Comparison of ENCODE assay signal across 2 cellular contexts in genomic region chr2:112084689-112085381, GRCh38.
TF ChIP-seq lines count a peak whose summit lies in the region.

No MANE protein-coding gene starts in this region.

TF ChIP-seq in A549, 52 proteins besides CTCF, POLR2A, EP300 and RAD21:
- TF ChIP-seq MAFK (IDR thresholded peaks at IDR 0.05; ENCODE audit: partially characterized antibody): peak; percentile 57
- TF ChIP-seq HMGXB4 (CRISPR knock-in tag; IDR thresholded peaks at IDR 0.05; ENCODE audit: borderline replicate concordance): no peak

TF ChIP-seq in IMR-90, 13 proteins besides CTCF, POLR2A, EP300 and RAD21:
- TF ChIP-seq RCOR1 (IDR thresholded peaks at IDR 0.05; ENCODE audit: insufficient replicate concordance, low read length) (no peak), NFE2L2 (IDR thresholded peaks at IDR 0.05; ENCODE audit: low read depth, low read length) (no peak), FOS (IDR thresholded peaks at IDR 0.05; ENCODE audit: low read depth, low read length) (no peak), MXI1 (IDR thresholded peaks at IDR 0.05; ENCODE audit: borderline replicate concordance, low read depth, low read length) (no peak), MAFK (IDR thresholded peaks at IDR 0.05; ENCODE audit: low read depth, low read length) (peak; percentile 38; the same call in 1 of the 2 replicates), USF2 (IDR thresholded peaks at IDR 0.05; ENCODE audit: low read depth, low read length) (no peak)
TF ChIP-seq in IMR-90: peak in this region for 1.
